In genomic region chr6:43172127-43173007, GRCh38 we compare ENCODE assay signal across 2 cellular contexts.
TF ChIP-seq lines count a peak whose summit lies in the region.

No MANE protein-coding gene starts in this region.

TF ChIP-seq in WTC11, 78 proteins besides CTCF, POLR2A, EP300 and RAD21:
- TF ChIP-seq, protein P1, sequence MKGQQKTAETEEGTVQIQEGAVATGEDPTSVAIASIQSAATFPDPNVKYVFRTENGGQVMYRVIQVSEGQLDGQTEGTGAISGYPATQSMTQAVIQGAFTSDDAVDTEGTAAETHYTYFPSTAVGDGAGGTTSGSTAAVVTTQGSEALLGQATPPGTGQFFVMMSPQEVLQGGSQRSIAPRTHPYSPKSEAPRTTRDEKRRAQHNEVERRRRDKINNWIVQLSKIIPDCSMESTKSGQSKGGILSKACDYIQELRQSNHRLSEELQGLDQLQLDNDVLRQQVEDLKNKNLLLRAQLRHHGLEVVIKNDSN (CRISPR knock-in tag; IDR thresholded peaks at IDR 0.05): 0 out of 2 replicates have a peak, but pooled peaks have one; percentile 9
- no peak for TF ChIP-seq ZNF416 (CRISPR knock-in tag; IDR thresholded peaks at IDR 0.05)
- peak; percentile 64 for TF ChIP-seq TEAD1 (CRISPR knock-in tag; IDR thresholded peaks at IDR 0.05)
- TF ChIP-seq, protein P2, sequence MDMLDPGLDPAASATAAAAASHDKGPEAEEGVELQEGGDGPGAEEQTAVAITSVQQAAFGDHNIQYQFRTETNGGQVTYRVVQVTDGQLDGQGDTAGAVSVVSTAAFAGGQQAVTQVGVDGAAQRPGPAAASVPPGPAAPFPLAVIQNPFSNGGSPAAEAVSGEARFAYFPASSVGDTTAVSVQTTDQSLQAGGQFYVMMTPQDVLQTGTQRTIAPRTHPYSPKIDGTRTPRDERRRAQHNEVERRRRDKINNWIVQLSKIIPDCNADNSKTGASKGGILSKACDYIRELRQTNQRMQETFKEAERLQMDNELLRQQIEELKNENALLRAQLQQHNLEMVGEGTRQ (CRISPR knock-in tag; IDR thresholded peaks at IDR 0.05): 0 out of 2 replicates have a peak, but pooled peaks have one; percentile 6
- peak; percentile 45; the same call in 1 of the 2 replicates for TF ChIP-seq MAX (CRISPR knock-in tag; IDR thresholded peaks at IDR 0.05)
- TF ChIP-seq PRRX2 (CRISPR knock-in tag; IDR thresholded peaks at IDR 0.05): no peak
- no peak for TF ChIP-seq ZNF263 (CRISPR knock-in tag; IDR thresholded peaks at IDR 0.05; ENCODE audit: low read depth)
- peak; percentile 24; the same call in 1 of the 2 replicates for TF ChIP-seq EMX1 (CRISPR knock-in tag; IDR thresholded peaks at IDR 0.05)
TF ChIP-seq in WTC11: peak in this region for 5.

TF ChIP-seq in HepG2, 621 proteins besides CTCF, POLR2A, EP300 and RAD21 (continues in another document):
- TF ChIP-seq HNRNPL (IDR thresholded peaks at IDR 0.05; ENCODE audit: low read depth, low read length) (peak; percentile 64; the same call in 1 of the 2 replicates), ZFP36L1 (CRISPR knock-in tag; IDR thresholded peaks at IDR 0.05) (no peak), AHR (CRISPR knock-in tag; IDR thresholded peaks at IDR 0.05) (0 out of 2 replicates have a peak, but pooled peaks have one; percentile 77), ZNF737 (CRISPR knock-in tag; IDR thresholded peaks at IDR 0.05; ENCODE audit: borderline replicate concordance) (0 out of 2 replicates have a peak, but pooled peaks have one; percentile 27), NFKB2 (CRISPR knock-in tag; IDR thresholded peaks at IDR 0.05; ENCODE audit: borderline replicate concordance) (peak; percentile 14; the same call in 1 of the 2 replicates), SSRP1 (CRISPR knock-in tag; IDR thresholded peaks at IDR 0.05) (0 out of 2 replicates have a peak, but pooled peaks have one; percentile 26), ZFX (CRISPR knock-in tag; IDR thresholded peaks at IDR 0.05; ENCODE audit: low read depth) (peak; percentile 26), KDM2A (CRISPR knock-in tag; IDR thresholded peaks at IDR 0.05; ENCODE audit: borderline replicate concordance, low read depth) (0 out of 2 replicates have a peak, but pooled peaks have one; percentile 34), KDM5B (CRISPR knock-in tag; IDR thresholded peaks at IDR 0.05; ENCODE audit: borderline replicate concordance) (peak; percentile 42; the same call in 1 of the 2 replicates), ZNF619 (CRISPR knock-in tag; IDR thresholded peaks at IDR 0.05) (0 out of 2 replicates have a peak, but pooled peaks have one; percentile 67), ZBTB37 (CRISPR knock-in tag; IDR thresholded peaks at IDR 0.05) (0 out of 2 replicates have a peak, but pooled peaks have one; percentile 50), ZNF557 (CRISPR knock-in tag; IDR thresholded peaks at IDR 0.05) (no peak), HNRNPLL (IDR thresholded peaks at IDR 0.05; ENCODE audit: low read depth, low read length, poor library complexity, severe bottlenecking) (no peak), CCAR2 (optimal IDR thresholded peaks at IDR 0.05; ENCODE audit: low read depth, low read length) (no peak), SIN3A (IDR thresholded peaks at IDR 0.05; ENCODE audit: borderline replicate concordance, low read depth, low read length) (peak; percentile 27; the same call in 1 of the 2 replicates), KMT2B (CRISPR knock-in tag; IDR thresholded peaks at IDR 0.05) (peak; percentile 54; the same call in 1 of the 2 replicates), POLR2G (IDR thresholded peaks at IDR 0.05; ENCODE audit: low read depth, low read length) (no peak), TAF1 (CRISPR knock-in tag; IDR thresholded peaks at IDR 0.05) (peak; percentile 48; the same call in 1 of the 2 replicates), E2F2 (CRISPR knock-in tag; IDR thresholded peaks at IDR 0.05; ENCODE audit: borderline replicate concordance) (peak; percentile 30; the same call in 1 of the 2 replicates), ZNF878 (CRISPR knock-in tag; IDR thresholded peaks at IDR 0.05) (no peak), ZBTB21 (CRISPR knock-in tag; IDR thresholded peaks at IDR 0.05) (0 out of 2 replicates have a peak, but pooled peaks have one; percentile 20), ZSCAN21 (CRISPR knock-in tag; IDR thresholded peaks at IDR 0.05; ENCODE audit: borderline replicate concordance) (0 out of 2 replicates have a peak, but pooled peaks have one; percentile 53), TFDP2 (CRISPR knock-in tag; IDR thresholded peaks at IDR 0.05) (peak; percentile 30; the same call in 1 of the 2 replicates), TEAD3 (CRISPR knock-in tag; optimal IDR thresholded peaks at IDR 0.05; ENCODE audit: borderline replicate concordance) (peak; percentile 41)
- TF ChIP-seq, protein P3, sequence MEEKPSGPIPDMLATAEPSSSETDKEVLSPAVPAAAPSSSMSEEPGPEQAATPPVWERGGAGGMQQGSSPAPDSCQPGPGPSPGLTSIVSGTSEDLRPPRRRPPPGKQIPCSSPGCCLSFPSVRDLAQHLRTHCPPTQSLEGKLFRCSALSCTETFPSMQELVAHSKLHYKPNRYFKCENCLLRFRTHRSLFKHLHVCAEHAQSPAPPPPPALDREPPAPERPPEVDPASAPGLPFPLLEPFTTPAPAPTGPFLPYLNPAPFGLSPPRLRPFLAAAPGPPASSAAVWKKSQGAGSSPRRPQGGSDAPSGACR (CRISPR knock-in tag; IDR thresholded peaks at IDR 0.05): 0 out of 2 replicates have a peak, but pooled peaks have one; percentile 79
- TF ChIP-seq, protein P4, sequence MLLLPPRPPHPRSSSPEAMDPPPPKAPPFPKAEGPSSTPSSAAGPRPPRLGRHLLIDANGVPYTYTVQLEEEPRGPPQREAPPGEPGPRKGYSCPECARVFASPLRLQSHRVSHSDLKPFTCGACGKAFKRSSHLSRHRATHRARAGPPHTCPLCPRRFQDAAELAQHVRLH (CRISPR knock-in tag; IDR thresholded peaks at IDR 0.05; ENCODE audit: borderline replicate concordance, low read depth): no peak
- TF ChIP-seq, protein P5, sequence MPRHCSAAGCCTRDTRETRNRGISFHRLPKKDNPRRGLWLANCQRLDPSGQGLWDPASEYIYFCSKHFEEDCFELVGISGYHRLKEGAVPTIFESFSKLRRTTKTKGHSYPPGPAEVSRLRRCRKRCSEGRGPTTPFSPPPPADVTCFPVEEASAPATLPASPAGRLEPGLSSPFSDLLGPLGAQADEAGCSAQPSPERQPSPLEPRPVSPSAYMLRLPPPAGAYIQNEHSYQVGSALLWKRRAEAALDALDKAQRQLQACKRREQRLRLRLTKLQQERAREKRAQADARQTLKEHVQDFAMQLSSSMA (CRISPR knock-in tag; IDR thresholded peaks at IDR 0.05): peak; percentile 63; the same call in 1 of the 2 replicates
- TF ChIP-seq, protein P6, sequence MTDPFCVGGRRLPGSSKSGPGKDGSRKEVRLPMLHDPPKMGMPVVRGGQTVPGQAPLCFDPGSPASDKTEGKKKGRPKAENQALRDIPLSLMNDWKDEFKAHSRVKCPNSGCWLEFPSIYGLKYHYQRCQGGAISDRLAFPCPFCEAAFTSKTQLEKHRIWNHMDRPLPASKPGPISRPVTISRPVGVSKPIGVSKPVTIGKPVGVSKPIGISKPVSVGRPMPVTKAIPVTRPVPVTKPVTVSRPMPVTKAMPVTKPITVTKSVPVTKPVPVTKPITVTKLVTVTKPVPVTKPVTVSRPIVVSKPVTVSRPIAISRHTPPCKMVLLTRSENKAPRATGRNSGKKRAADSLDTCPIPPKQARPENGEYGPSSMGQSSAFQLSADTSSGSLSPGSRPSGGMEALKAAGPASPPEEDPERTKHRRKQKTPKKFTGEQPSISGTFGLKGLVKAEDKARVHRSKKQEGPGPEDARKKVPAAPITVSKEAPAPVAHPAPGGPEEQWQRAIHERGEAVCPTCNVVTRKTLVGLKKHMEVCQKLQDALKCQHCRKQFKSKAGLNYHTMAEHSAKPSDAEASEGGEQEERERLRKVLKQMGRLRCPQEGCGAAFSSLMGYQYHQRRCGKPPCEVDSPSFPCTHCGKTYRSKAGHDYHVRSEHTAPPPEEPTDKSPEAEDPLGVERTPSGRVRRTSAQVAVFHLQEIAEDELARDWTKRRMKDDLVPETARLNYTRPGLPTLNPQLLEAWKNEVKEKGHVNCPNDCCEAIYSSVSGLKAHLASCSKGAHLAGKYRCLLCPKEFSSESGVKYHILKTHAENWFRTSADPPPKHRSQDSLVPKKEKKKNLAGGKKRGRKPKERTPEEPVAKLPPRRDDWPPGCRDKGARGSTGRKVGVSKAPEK (CRISPR knock-in tag; IDR thresholded peaks at IDR 0.05; ENCODE audit: borderline replicate concordance): 0 out of 2 replicates have a peak, but pooled peaks have one; percentile 51
- TF ChIP-seq, protein P7, sequence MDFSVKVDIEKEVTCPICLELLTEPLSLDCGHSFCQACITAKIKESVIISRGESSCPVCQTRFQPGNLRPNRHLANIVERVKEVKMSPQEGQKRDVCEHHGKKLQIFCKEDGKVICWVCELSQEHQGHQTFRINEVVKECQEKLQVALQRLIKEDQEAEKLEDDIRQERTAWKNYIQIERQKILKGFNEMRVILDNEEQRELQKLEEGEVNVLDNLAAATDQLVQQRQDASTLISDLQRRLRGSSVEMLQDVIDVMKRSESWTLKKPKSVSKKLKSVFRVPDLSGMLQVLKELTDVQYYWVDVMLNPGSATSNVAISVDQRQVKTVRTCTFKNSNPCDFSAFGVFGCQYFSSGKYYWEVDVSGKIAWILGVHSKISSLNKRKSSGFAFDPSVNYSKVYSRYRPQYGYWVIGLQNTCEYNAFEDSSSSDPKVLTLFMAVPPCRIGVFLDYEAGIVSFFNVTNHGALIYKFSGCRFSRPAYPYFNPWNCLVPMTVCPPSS (IDR thresholded peaks at IDR 0.05): no peak
- TF ChIP-seq, protein P8, sequence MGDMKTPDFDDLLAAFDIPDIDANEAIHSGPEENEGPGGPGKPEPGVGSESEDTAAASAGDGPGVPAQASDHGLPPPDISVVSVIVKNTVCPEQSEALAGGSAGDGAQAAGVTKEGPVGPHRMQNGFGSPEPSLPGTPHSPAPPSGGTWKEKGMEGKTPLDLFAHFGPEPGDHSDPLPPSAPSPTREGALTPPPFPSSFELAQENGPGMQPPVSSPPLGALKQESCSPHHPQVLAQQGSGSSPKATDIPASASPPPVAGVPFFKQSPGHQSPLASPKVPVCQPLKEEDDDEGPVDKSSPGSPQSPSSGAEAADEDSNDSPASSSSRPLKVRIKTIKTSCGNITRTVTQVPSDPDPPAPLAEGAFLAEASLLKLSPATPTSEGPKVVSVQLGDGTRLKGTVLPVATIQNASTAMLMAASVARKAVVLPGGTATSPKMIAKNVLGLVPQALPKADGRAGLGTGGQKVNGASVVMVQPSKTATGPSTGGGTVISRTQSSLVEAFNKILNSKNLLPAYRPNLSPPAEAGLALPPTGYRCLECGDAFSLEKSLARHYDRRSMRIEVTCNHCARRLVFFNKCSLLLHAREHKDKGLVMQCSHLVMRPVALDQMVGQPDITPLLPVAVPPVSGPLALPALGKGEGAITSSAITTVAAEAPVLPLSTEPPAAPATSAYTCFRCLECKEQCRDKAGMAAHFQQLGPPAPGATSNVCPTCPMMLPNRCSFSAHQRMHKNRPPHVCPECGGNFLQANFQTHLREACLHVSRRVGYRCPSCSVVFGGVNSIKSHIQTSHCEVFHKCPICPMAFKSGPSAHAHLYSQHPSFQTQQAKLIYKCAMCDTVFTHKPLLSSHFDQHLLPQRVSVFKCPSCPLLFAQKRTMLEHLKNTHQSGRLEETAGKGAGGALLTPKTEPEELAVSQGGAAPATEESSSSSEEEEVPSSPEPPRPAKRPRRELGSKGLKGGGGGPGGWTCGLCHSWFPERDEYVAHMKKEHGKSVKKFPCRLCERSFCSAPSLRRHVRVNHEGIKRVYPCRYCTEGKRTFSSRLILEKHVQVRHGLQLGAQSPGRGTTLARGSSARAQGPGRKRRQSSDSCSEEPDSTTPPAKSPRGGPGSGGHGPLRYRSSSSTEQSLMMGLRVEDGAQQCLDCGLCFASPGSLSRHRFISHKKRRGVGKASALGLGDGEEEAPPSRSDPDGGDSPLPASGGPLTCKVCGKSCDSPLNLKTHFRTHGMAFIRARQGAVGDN (CRISPR knock-in tag; IDR thresholded peaks at IDR 0.05): peak; percentile 74
- TF ChIP-seq, protein P9, sequence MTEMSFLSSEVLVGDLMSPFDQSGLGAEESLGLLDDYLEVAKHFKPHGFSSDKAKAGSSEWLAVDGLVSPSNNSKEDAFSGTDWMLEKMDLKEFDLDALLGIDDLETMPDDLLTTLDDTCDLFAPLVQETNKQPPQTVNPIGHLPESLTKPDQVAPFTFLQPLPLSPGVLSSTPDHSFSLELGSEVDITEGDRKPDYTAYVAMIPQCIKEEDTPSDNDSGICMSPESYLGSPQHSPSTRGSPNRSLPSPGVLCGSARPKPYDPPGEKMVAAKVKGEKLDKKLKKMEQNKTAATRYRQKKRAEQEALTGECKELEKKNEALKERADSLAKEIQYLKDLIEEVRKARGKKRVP (CRISPR knock-in tag; IDR thresholded peaks at IDR 0.05): 0 out of 4 replicates have a peak, but pooled peaks of 1 of the 2 experiments have one; percentile 41
- TF ChIP-seq, protein P10, sequence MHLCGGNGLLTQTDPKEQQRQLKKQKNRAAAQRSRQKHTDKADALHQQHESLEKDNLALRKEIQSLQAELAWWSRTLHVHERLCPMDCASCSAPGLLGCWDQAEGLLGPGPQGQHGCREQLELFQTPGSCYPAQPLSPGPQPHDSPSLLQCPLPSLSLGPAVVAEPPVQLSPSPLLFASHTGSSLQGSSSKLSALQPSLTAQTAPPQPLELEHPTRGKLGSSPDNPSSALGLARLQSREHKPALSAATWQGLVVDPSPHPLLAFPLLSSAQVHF (CRISPR knock-in tag; IDR thresholded peaks at IDR 0.05): peak; percentile 46; the same call in 1 of the 2 replicates
